In genomic region chr19:23974941-23975340, GRCh38 we compare ENCODE assay signal across 38 cellular contexts.
"Had no signal": no experiment of that assay in that cellular context is flagged by ENCODE, and none has a peak within 500 bp of the region (broad histone marks: within the 10 kb centered on the region; RNA-seq: fewer than 3 reads in every experiment).

No MANE protein-coding gene starts in this region.

- H3K27me3 ChIP-seq: ascending aorta, brain microvascular endothelial cell, cardiac muscle cell had no signal

- H3K27ac ChIP-seq: adrenal gland, ascending aorta, body of pancreas, brain microvascular endothelial cell, breast epithelium, cardiac muscle cell had no signal

- H3K4me3 Mint-ChIP-seq: activated naive CD4-positive, alpha-beta T cell treated with anti-CD3 and anti-CD28 coated beads for 36 hours; activated naive CD4-positive, alpha-beta T cell treated with anti-CD3 and anti-CD28 coated beads, Interleukin-2, amount 10 ng/mL, durations not matched to agents 7 days and 5 days; activated naive CD4-positive, alpha-beta T cell treated with anti-CD3 and anti-CD28 coated beads, Interleukin-2, amount 50 U/mL, for 24 hours; activated naive CD8-positive, alpha-beta T cell; activated naive CD8-positive, alpha-beta T cell treated with anti-CD3 and anti-CD28 coated beads for 36 hours; activated naive CD8-positive, alpha-beta T cell treated with anti-CD3 and anti-CD28 coated beads, Interleukin-2, amount 10 ng/mL, durations not matched to agents 7 days and 5 days; activated naive CD8-positive, alpha-beta T cell treated with anti-CD3 and anti-CD28 coated beads, Interleukin-2, amount 50 U/mL, for 24 hours; activated T-cell treated with anti-CD3 and anti-CD28 coated beads, Interleukin-2, amount 50 U/mL, for 24 hours; activated T-cell treated with anti-CD3 and anti-CD28 coated beads, Interleukin-2, amount 50 U/mL, for 4 hours; activated T-cell treated with anti-CD3 and anti-CD28 coated beads, Interleukin-2, amount 50 U/mL, for 72 hours; activated T-helper 1 cell treated with anti-CD3 and anti-CD28 coated beads, Interleukin-12 subunit alpha, Interleukin-12 subunit beta, Interleukin-2, Interleukin-4 antibody, amounts not matched to agents 30 ng/mL and 10 ng/mL and 1 ng/mL, durations not matched to agents 14 hours and 24 hours and 36 hours; activated T-helper 17 cell treated with anti-CD3 and anti-CD28 coated beads, Interleukin-2, amount 50 U/mL, for 72 hours; brain; central memory CD8-positive, alpha-beta T cell had no signal

- DNase-seq: activated effector memory CD4-positive, alpha-beta T cell treated with anti-CD3 and anti-CD28 coated beads, Interleukin-2, amount 50 U/mL, for 16 hours; activated effector memory CD4-positive, alpha-beta T cell treated with Interleukin-2 at 50 U/mL for 16 hours; activated gamma-delta T cell; activated gamma-delta T cell treated with Interleukin-2 at 50 U/mL for 16 hours; activated naive CD4-positive, alpha-beta T cell; activated naive CD4-positive, alpha-beta T cell treated with anti-CD3 and anti-CD28 coated beads for 36 hours; activated naive CD4-positive, alpha-beta T cell treated with anti-CD3 and anti-CD28 coated beads, Interleukin-2, amount 10 ng/mL, durations not matched to agents 7 days and 5 days; activated naive CD4-positive, alpha-beta T cell treated with anti-CD3 and anti-CD28 coated beads, Interleukin-2, amount 50 U/mL, for 16 hours; activated naive CD4-positive, alpha-beta T cell treated with Interleukin-2 at 50 U/mL for 16 hours; activated naive CD8-positive, alpha-beta T cell treated with anti-CD3 and anti-CD28 coated beads for 36 hours; activated naive CD8-positive, alpha-beta T cell treated with anti-CD3 and anti-CD28 coated beads, Interleukin-2, amount 10 ng/mL, durations not matched to agents 7 days and 5 days; activated naive CD8-positive, alpha-beta T cell treated with anti-CD3 and anti-CD28 coated beads, Interleukin-2, amount 50 U/mL, for 24 hours; activated T-cell treated with anti-CD3 and anti-CD28 coated beads, Interleukin-2, amount 50 U/mL, for 1 hour; activated T-cell treated with anti-CD3 and anti-CD28 coated beads, Interleukin-2, amount 50 U/mL, for 24 hours; activated T-cell treated with anti-CD3 and anti-CD28 coated beads, Interleukin-2, amount 50 U/mL, for 4 hours; activated T-cell treated with anti-CD3 and anti-CD28 coated beads, Interleukin-2, amount 50 U/mL, for 48 hours; activated T-cell treated with anti-CD3 and anti-CD28 coated beads, Interleukin-2, amount 50 U/mL, for 72 hours; adrenal gland; amniotic stem cell; amygdala; anterior cingulate cortex; aorta; body of pancreas; brain microvascular endothelial cell; caudate nucleus; central memory CD4-positive, alpha-beta T cell; cerebellar nuclear complex had no signal

- H3K4me1 Mint-ChIP-seq: activated naive CD4-positive, alpha-beta T cell treated with anti-CD3 and anti-CD28 coated beads, Interleukin-2, amount 10 ng/mL, durations not matched to agents 7 days and 5 days; activated naive CD8-positive, alpha-beta T cell treated with anti-CD3 and anti-CD28 coated beads, Interleukin-2, amount 10 ng/mL, durations not matched to agents 7 days and 5 days; brain; central memory CD8-positive, alpha-beta T cell had no signal

- H3K4me1 ChIP-seq: adrenal gland, ascending aorta, breast epithelium had no signal

- H3K4me3 ChIP-seq: adrenal gland, ascending aorta, body of pancreas, breast epithelium, cardiac muscle cell had no signal

- H3K9me3 ChIP-seq: adrenal gland, ascending aorta, body of pancreas, breast epithelium had no signal

- H3K9me3 Mint-ChIP-seq: activated naive CD4-positive, alpha-beta T cell treated with anti-CD3 and anti-CD28 coated beads for 36 hours; activated naive CD4-positive, alpha-beta T cell treated with anti-CD3 and anti-CD28 coated beads, Interleukin-2, amount 50 U/mL, for 24 hours; activated naive CD8-positive, alpha-beta T cell treated with anti-CD3 and anti-CD28 coated beads for 36 hours; activated naive CD8-positive, alpha-beta T cell treated with anti-CD3 and anti-CD28 coated beads, Interleukin-2, amount 50 U/mL, for 24 hours; activated T-cell treated with anti-CD3 and anti-CD28 coated beads, Interleukin-2, amount 50 U/mL, for 24 hours; activated T-cell treated with anti-CD3 and anti-CD28 coated beads, Interleukin-2, amount 50 U/mL, for 4 hours; central memory CD8-positive, alpha-beta T cell had no signal

- H3K36me3 Mint-ChIP-seq: activated naive CD4-positive, alpha-beta T cell treated with anti-CD3 and anti-CD28 coated beads, Interleukin-2, amount 10 ng/mL, durations not matched to agents 7 days and 5 days; activated naive CD4-positive, alpha-beta T cell treated with anti-CD3 and anti-CD28 coated beads, Interleukin-2, amount 50 U/mL, for 24 hours; activated naive CD8-positive, alpha-beta T cell; activated naive CD8-positive, alpha-beta T cell treated with anti-CD3 and anti-CD28 coated beads for 36 hours; activated naive CD8-positive, alpha-beta T cell treated with anti-CD3 and anti-CD28 coated beads, Interleukin-2, amount 10 ng/mL, durations not matched to agents 7 days and 5 days; brain had no signal

- ATAC-seq: activated naive CD4-positive, alpha-beta T cell treated with anti-CD3 and anti-CD28 coated beads, Interleukin-2, amount 50 U/mL, for 72 hours; activated naive CD8-positive, alpha-beta T cell treated with anti-CD3 and anti-CD28 coated beads, Interleukin-2, amount 50 U/mL, for 24 hours; activated T-cell treated with anti-CD3 and anti-CD28 coated beads, Interleukin-2, amount 50 U/mL, for 4 hours; activated T-cell treated with anti-CD3 and anti-CD28 coated beads, Interleukin-2, amount 50 U/mL, for 72 hours; activated T-helper 17 cell treated with anti-CD3 and anti-CD28 coated beads, Interleukin-2, amount 50 U/mL, for 72 hours; body of pancreas had no signal

- H3K27ac Mint-ChIP-seq: activated naive CD4-positive, alpha-beta T cell treated with anti-CD3 and anti-CD28 coated beads for 36 hours; activated naive CD4-positive, alpha-beta T cell treated with anti-CD3 and anti-CD28 coated beads, Interleukin-2, amount 10 ng/mL, durations not matched to agents 7 days and 5 days; activated naive CD4-positive, alpha-beta T cell treated with anti-CD3 and anti-CD28 coated beads, Interleukin-2, amount 50 U/mL, for 24 hours; activated naive CD4-positive, alpha-beta T cell treated with anti-CD3 and anti-CD28 coated beads, Interleukin-2, amount 50 U/mL, for 72 hours; activated naive CD8-positive, alpha-beta T cell; activated naive CD8-positive, alpha-beta T cell treated with anti-CD3 and anti-CD28 coated beads for 36 hours; activated naive CD8-positive, alpha-beta T cell treated with anti-CD3 and anti-CD28 coated beads, Interleukin-2, amount 10 ng/mL, durations not matched to agents 7 days and 5 days; activated naive CD8-positive, alpha-beta T cell treated with anti-CD3 and anti-CD28 coated beads, Interleukin-2, amount 50 U/mL, for 24 hours; activated T-cell treated with anti-CD3 and anti-CD28 coated beads, Interleukin-2, amount 50 U/mL, for 24 hours; activated T-cell treated with anti-CD3 and anti-CD28 coated beads, Interleukin-2, amount 50 U/mL, for 72 hours; activated T-helper 1 cell treated with anti-CD3 and anti-CD28 coated beads, Interleukin-12 subunit alpha, Interleukin-12 subunit beta, Interleukin-2, Interleukin-4 antibody, amounts not matched to agents 30 ng/mL and 10 ng/mL and 1 ng/mL, durations not matched to agents 14 hours and 24 hours and 36 hours; activated T-helper 17 cell treated with anti-CD3 and anti-CD28 coated beads, Interleukin-2, amount 50 U/mL, for 72 hours; activated T-helper 2 cell treated with anti-CD3 and anti-CD28 coated beads, Interferon-gamma antibody, Interleukin-2, Interleukin-4, amounts not matched to agents 10 μg/mL and 5 μg/mL and 100 μg/mL, durations not matched to agents 14 hours and 24 hours and 36 hours; brain had no signal

- H3K36me3 ChIP-seq: adrenal gland, ascending aorta, brain microvascular endothelial cell, breast epithelium, cardiac muscle cell had no signal
